ENCODE assay signal across 19 cellular contexts in the genomic region with DNA sequence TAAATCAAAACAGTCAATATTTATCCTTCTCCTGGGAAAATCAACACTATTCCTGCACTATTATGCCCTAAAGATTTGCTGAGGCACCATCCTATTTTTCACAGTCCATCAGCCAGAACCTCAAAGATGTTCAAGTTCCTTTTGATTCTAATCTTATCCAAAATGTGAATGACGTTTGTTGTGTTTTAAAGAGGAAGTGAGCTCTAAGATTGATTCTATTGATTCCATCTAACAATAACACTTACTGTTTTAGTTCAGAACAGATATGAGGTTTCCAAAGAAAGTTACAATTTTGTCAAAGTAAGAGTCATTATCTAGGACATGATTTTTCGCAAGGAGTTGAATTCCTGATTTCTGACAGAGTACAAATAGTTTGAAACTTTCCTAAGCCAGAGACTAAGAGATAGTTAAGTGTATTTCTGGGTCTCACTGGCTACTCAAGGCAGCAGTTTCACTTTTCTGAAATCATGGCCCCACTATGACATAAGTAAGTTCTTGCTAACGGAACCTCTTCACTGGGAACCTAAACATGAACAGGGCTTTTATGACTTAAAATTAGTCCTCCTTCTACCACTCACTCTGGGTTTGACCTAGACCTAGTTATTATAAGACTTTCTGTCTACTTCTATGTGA.
A peak's percentile ranks its signal among the peaks of the same experiment; 100 is the strongest.
DNase-seq lines count a peak whose midpoint lies in the region; ATAC-seq, FAIRE-seq and TF ChIP-seq lines count a peak whose summit lies in the region.
"Had no signal": no experiment of that assay in that cellular context is flagged by ENCODE, and none has a peak within 500 bp of the region (broad histone marks: within the 10 kb centered on the region; RNA-seq: fewer than 3 reads in every experiment).

No MANE protein-coding gene starts in this region.

- TF ChIP-seq POLR2A in GM12892 (IDR thresholded peaks at IDR 0.05; ENCODE audit: low read depth, low read length): no peak

- H3K27me3 ChIP-seq in BJ (ENCODE audit: control insufficient read depth, insufficient read depth, low read length): no peaks in the 10 kb centered on the region
- H3K27me3 ChIP-seq in naive thymus-derived CD4-positive, alpha-beta T cell (ENCODE audit: control insufficient read depth in 2 of 2, insufficient read depth in 2 of 2, low read length in 2 of 2): no peaks in the 10 kb centered on the region
- H3K27me3 ChIP-seq: BLaER1 had no signal

- no peaks in the 10 kb centered on the region for H3K9me3 ChIP-seq in naive thymus-derived CD4-positive, alpha-beta T cell (ENCODE audit: control insufficient read depth in 2 of 3, low read length in 3 of 3)
- H3K9me3 ChIP-seq: BLaER1 had no signal

- peak overlapping the region; percentile 58 for H3K27ac Mint-ChIP-seq in HFFc6
- no peak overlapping the region for H3K27ac Mint-ChIP-seq in naive thymus-derived CD4-positive, alpha-beta T cell
- H3K27ac Mint-ChIP-seq: CD8-positive, alpha-beta memory T cell had no signal

- no peaks in the 10 kb centered on the region for H3K36me3 Mint-ChIP-seq in HFFc6 (ENCODE audit: low read depth)
- no peaks in the 10 kb centered on the region for H3K36me3 Mint-ChIP-seq in naive thymus-derived CD4-positive, alpha-beta T cell
- H3K36me3 Mint-ChIP-seq: CD8-positive, alpha-beta memory T cell had no signal

- H3K4me1 Mint-ChIP-seq in HFFc6 (ENCODE audit: low read depth): peaks cover 31% of the 10 kb centered on the region
- peaks cover 0 to 2% (median 0%) of the 10 kb centered on the region in 7 donors for H3K4me1 Mint-ChIP-seq in naive thymus-derived CD4-positive, alpha-beta T cell
- H3K4me1 Mint-ChIP-seq: CD8-positive, alpha-beta memory T cell had no signal

- peak; percentile 24 for DNase-seq in BJ (ENCODE audit: low read depth)
- DNase-seq in HFFc6: peak; percentile 55
- DNase-seq in choroid plexus epithelial cell (ENCODE audit: low read depth): peak; percentile 38
- DNase-seq in naive thymus-derived CD4-positive, alpha-beta T cell: no peak
- DNase-seq in NCI-H524 treated with DMSO at 0.1 percent for 48 hours (lab: John Stamatoyannopoulos, UW): no peak
- no peak for DNase-seq in GM12892 (ENCODE audit: insufficient read length)
- DNase-seq in hypothalamus (lab: John Stamatoyannopoulos, UW): no peak
- DNase-seq: CD8-positive, alpha-beta memory T cell; GOT3; NCI-H1092; NCI-H1694 treated with DMSO at 0.1 percent for 48 hours; NCI-H345; NCI-H69 had no signal

- H3K27me3 Mint-ChIP-seq in HFFc6 (ENCODE audit: insufficient read depth): no peaks in the 10 kb centered on the region; the same call in 1 of the 2 replicates
- H3K27me3 Mint-ChIP-seq in naive thymus-derived CD4-positive, alpha-beta T cell: peaks cover 0 to 20% (median 14%) of the 10 kb centered on the region in 5 donors

- H3K27ac ChIP-seq in naive thymus-derived CD4-positive, alpha-beta T cell (ENCODE audit: low read depth, low read length): no peak overlapping the region
- H3K27ac ChIP-seq: BLaER1, HL-60, KMS-11 had no signal

- POLR2A ChIA-PET in BJ (lab: Charles Lee): no interaction called here
- POLR2A ChIA-PET in naive thymus-derived CD4-positive, alpha-beta T cell (lab: Charles Lee): no interaction called here

- H3K4me3 Mint-ChIP-seq in HFFc6: peak overlapping the region; percentile 61
- H3K4me3 Mint-ChIP-seq in naive thymus-derived CD4-positive, alpha-beta T cell: no peak overlapping the region
- H3K4me3 Mint-ChIP-seq: CD8-positive, alpha-beta memory T cell had no signal

- no peak for FAIRE-seq in GM12892 (lab: Jason Lieb, UNC)

- H3K36me3 ChIP-seq in BJ (ENCODE audit: control insufficient read depth, insufficient read depth, low read length): no peaks in the 10 kb centered on the region
- no peaks in the 10 kb centered on the region for H3K36me3 ChIP-seq in naive thymus-derived CD4-positive, alpha-beta T cell (ENCODE audit: control insufficient read depth in 2 of 3, insufficient read depth in 3 of 3, low read length in 3 of 3)
- H3K36me3 ChIP-seq: BLaER1 had no signal

- no peak overlapping the region for H3K4me3 ChIP-seq in BJ (ENCODE audit: low read depth, low read length)
- no peak overlapping the region for H3K4me3 ChIP-seq in choroid plexus epithelial cell (ENCODE audit: low read depth, low read length)
- H3K4me3 ChIP-seq in naive thymus-derived CD4-positive, alpha-beta T cell (ENCODE audit: low read length): no peak overlapping the region
- H3K4me3 ChIP-seq: BLaER1 had no signal

- intact Hi-C loops in naive thymus-derived CD4-positive, alpha-beta T cell (cut with micrococcal nuclease): no loop called here

- peak; percentile 45 for ATAC-seq in naive thymus-derived CD4-positive, alpha-beta T cell
- no peak for ATAC-seq in HG03469 (IDR thresholded peaks at IDR 0.05; ENCODE audit: unreplicated experiment)
- ATAC-seq: Panc1, Right ventricle myocardium inferior had no signal

- TF ChIP-seq CTCF in BJ (IDR thresholded peaks at IDR 0.05; ENCODE audit: insufficient read depth, low read depth, low read length): no peak
- TF ChIP-seq CTCF in HFFc6 (IDR thresholded peaks at IDR 0.05): no peak
- TF ChIP-seq CTCF in choroid plexus epithelial cell (conservative IDR thresholded peaks at IDR 0.05; ENCODE audit: low read depth, low read length): no peak

- no peaks in the 10 kb centered on the region for H3K9me3 Mint-ChIP-seq in HFFc6
- H3K9me3 Mint-ChIP-seq in naive thymus-derived CD4-positive, alpha-beta T cell: peaks cover 0 to 3% (median 0%) of the 10 kb centered on the region in 11 donors
- H3K9me3 Mint-ChIP-seq: CD8-positive, alpha-beta memory T cell had no signal

- CTCF ChIA-PET in BJ (lab: Yijun Ruan, JAX): no interaction called here
- CTCF ChIA-PET in naive thymus-derived CD4-positive, alpha-beta T cell (lab: Charles Lee): no interaction called here

- H3K4me1 ChIP-seq in naive thymus-derived CD4-positive, alpha-beta T cell (ENCODE audit: control insufficient read depth in 2 of 2, insufficient read depth in 2 of 2, low read length in 2 of 2): no peaks in the 10 kb centered on the region
- H3K4me1 ChIP-seq: BLaER1 had no signal

Comparison
In these comparisons a context has a peak if more than half of its experiments do, and no peak if none do; other contexts are left out.
1. DNase-seq: peak in BJ (single experiment), HFFc6 (single experiment) and choroid plexus epithelial cell (single experiment); none in naive thymus-derived CD4-positive, alpha-beta T cell (0 of 9), NCI-H524 treated with DMSO at 0.1 percent for 48 hours (single experiment), GM12892 (single experiment) and hypothalamus (0 of 51).